ENCODE assay signal across 1 cellular context in genomic region chr19:38004505-38005223, GRCh38.
TF ChIP-seq lines count a peak whose summit lies in the region.

No MANE protein-coding gene starts in this region.

TF ChIP-seq in Ishikawa, 13 proteins besides CTCF, POLR2A, EP300 and RAD21 (continued from another document):
- TF ChIP-seq REST (IDR thresholded peaks at IDR 0.05; ENCODE audit: low read depth): no peak
- TF ChIP-seq YY1 (IDR thresholded peaks at IDR 0.05; ENCODE audit: low read depth): 0 out of 2 replicates have a peak, but pooled peaks have one; percentile 11
- no peak for TF ChIP-seq FOXM1 (IDR thresholded peaks at IDR 0.05; ENCODE audit: borderline replicate concordance, low read depth)
- no peak for TF ChIP-seq ZBTB7A (IDR thresholded peaks at IDR 0.05; ENCODE audit: low read depth)
- TF ChIP-seq NFIC (IDR thresholded peaks at IDR 0.05): no peak
- no peak for TF ChIP-seq TEAD4 (IDR thresholded peaks at IDR 0.05)
- no peak for TF ChIP-seq CREB1 (IDR thresholded peaks at IDR 0.05; ENCODE audit: low read depth)
- peak; percentile 86 for TF ChIP-seq CEBPB (IDR thresholded peaks at IDR 0.05)
- no peak for TF ChIP-seq EGR1 (IDR thresholded peaks at IDR 0.05)
- no peak for TF ChIP-seq TCF12 (IDR thresholded peaks at IDR 0.05; ENCODE audit: low read depth)
- peak; percentile 41; the same call in 1 of the 2 replicates for TF ChIP-seq TAF1 (IDR thresholded peaks at IDR 0.05; ENCODE audit: low read depth)
